Comparison of ENCODE assay signal across 7 cellular contexts in the genomic region with DNA sequence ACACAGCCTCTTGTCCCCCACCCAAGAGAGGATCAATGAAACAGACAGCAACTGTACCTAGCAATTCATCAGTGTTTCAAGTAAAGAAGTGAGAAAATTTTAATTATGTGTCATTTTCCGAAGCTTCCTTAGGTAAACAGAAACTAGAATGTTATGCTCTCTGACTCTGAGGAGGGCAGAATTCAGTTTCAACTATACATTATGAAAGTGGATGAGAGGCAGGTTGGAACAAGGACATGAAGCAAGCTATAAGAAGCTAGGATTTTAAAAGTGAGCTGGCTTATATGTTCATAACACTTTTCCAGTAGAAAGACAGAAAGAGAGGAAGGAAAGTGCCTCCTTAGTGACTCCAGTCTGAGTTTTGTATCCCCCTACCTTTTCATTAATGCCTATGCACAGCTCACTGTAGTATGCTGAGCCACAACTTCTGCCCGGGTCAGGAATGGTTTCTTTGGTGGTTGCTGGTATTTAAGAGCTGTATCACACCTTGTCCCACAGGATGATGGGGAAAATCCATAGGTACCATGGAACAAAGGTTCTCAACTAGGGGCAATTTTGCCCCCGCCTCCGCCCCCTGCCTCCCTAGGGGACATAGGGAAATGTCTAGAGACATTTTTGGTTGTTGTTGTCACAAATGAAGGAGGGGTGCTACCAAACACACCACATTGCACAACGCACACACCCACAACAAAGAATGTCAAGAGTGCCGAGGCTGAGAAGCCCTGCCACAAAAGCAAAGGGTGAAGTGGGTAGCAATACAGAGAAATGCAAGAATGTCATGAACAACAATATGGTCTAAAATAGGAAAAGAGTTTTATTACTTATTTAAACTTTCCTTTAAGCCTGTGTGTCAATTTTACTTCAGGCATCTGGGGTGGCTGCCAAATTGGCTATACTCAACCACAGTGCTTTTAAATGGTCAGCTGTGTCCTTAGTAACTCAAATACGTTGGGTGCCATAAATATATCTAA.
DNase-seq lines count a peak whose midpoint lies in the region; ATAC-seq lines count a peak whose summit lies in the region.

No MANE protein-coding gene starts in this region.

- peaks cover 28% of the 10 kb centered on the region for H3K4me1 Mint-ChIP-seq in stimulated activated effector memory CD8-positive, alpha-beta T cell treated with anti-CD3 and anti-CD28 coated beads, Interleukin-12 subunit alpha, Interleukin-12 subunit beta, amount 100 ng/mL, for 72 hours

- H3K9me3 Mint-ChIP-seq in stimulated activated effector memory CD8-positive, alpha-beta T cell treated with anti-CD3 and anti-CD28 coated beads, Interleukin-12 subunit alpha, Interleukin-12 subunit beta, amount 100 ng/mL, for 72 hours = no peaks in the 10 kb centered on the region

- no peak overlapping the region for H3K27ac Mint-ChIP-seq in stimulated activated effector memory CD8-positive, alpha-beta T cell treated with anti-CD3 and anti-CD28 coated beads, Interleukin-12 subunit alpha, Interleukin-12 subunit beta, amount 100 ng/mL, for 72 hours

- H3K4me3 Mint-ChIP-seq in stimulated activated effector memory CD8-positive, alpha-beta T cell treated with anti-CD3 and anti-CD28 coated beads, Interleukin-12 subunit alpha, Interleukin-12 subunit beta, amount 100 ng/mL, for 72 hours = peak overlapping the region; percentile 7

- H3K36me3 Mint-ChIP-seq in stimulated activated effector memory CD8-positive, alpha-beta T cell treated with anti-CD3 and anti-CD28 coated beads, Interleukin-12 subunit alpha, Interleukin-12 subunit beta, amount 100 ng/mL, for 72 hours = peaks cover 10% of the 10 kb centered on the region

- DNase-seq in amniotic epithelial cell (ENCODE audit: low read depth) (peak; percentile 8), posterior cingulate gyrus (no peak), NCI-H748 treated with DMSO at 0.1 percent for 48 hours (lab: John Stamatoyannopoulos, UW) (no peak)
- DNase-seq in stimulated activated effector memory CD8-positive, alpha-beta T cell treated with anti-CD3 and anti-CD28 coated beads, Interleukin-12 subunit alpha, Interleukin-12 subunit beta, amount 100 ng/mL, for 72 hours (ENCODE audit: low spot score in 2 of 2) = no peak
- DNase-seq in activated CD4-positive, alpha-beta T cell treated with anti-CD3 and anti-CD28 coated beads, Interleukin-2, amount 50 U/mL, for 48 hours = no peak

- intact Hi-C loops in posterior cingulate gyrus (cut with DNase I) = no loop called here

- ATAC-seq in GM19043 (IDR thresholded peaks at IDR 0.05; ENCODE audit: low read depth, unreplicated experiment) = peak; percentile 89
- peak; percentile 74 for ATAC-seq in HG02981 (IDR thresholded peaks at IDR 0.05; ENCODE audit: unreplicated experiment)
- ATAC-seq in stimulated activated effector memory CD8-positive, alpha-beta T cell treated with anti-CD3 and anti-CD28 coated beads, Interleukin-12 subunit alpha, Interleukin-12 subunit beta, amount 100 ng/mL, for 72 hours = peak; percentile 89
